Comparison of ENCODE assay signal across 26 cellular contexts in genomic region chr7:36160313-36160712, GRCh38. TPM values are rescaled to one million over a fixed set of nuclear protein-coding genes. Genes with fewer than 3 reads are reported as not detected.
DNase-seq lines count a peak whose midpoint lies in the region; ATAC-seq and TF ChIP-seq lines count a peak whose summit lies in the region.
"Had no signal": no experiment of that assay in that cellular context is flagged by ENCODE, and none has a peak within 500 bp of the region (broad histone marks: within the 10 kb centered on the region; RNA-seq: fewer than 3 reads in every experiment).

No MANE protein-coding gene starts in this region.

- no peaks in the 10 kb centered on the region for H3K27me3 Mint-ChIP-seq in effector memory CD8-positive, alpha-beta T cell
- H3K27me3 Mint-ChIP-seq: CD4-positive, alpha-beta memory T cell had no signal

- H4K20me1 ChIP-seq in DOHH2 (ENCODE audit: control insufficient read depth, insufficient read depth, low read depth, low read length) (peaks cover 45% of the 10 kb centered on the region), PC-9 (ENCODE audit: insufficient read depth) (no peaks in the 10 kb centered on the region; the same call in 1 of the 2 replicates), osteoblast (ENCODE audit: insufficient read depth, low read length) (peaks cover 7% of the 10 kb centered on the region)

- H3K36me3 Mint-ChIP-seq in effector memory CD8-positive, alpha-beta T cell (ENCODE audit: insufficient read depth): peaks cover 2% of the 10 kb centered on the region

- intact Hi-C loops in PC-9 (cut with micrococcal nuclease; ENCODE audit: unreplicated experiment): no loop called here

- POLR2A ChIA-PET in PC-9 (lab: Charles Lee; ENCODE audit: unreplicated experiment): no interaction called here

- CTCF ChIA-PET in PC-9 (lab: Charles Lee): no interaction called here

- H2AFZ ChIP-seq in PC-9 (no peak overlapping the region), osteoblast (ENCODE audit: low read length) (no peak overlapping the region)

- H3K9me3 Mint-ChIP-seq in effector memory CD8-positive, alpha-beta T cell: no peaks in the 10 kb centered on the region
- H3K9me3 Mint-ChIP-seq: CD4-positive, alpha-beta memory T cell had no signal

- peak overlapping the region; percentile 88 for H3K4me2 ChIP-seq in DOHH2 (ENCODE audit: low read length)
- peak overlapping the region; percentile 29; the same call in 1 of the 2 replicates for H3K4me2 ChIP-seq in PC-9
- no peak overlapping the region for H3K4me2 ChIP-seq in osteoblast (ENCODE audit: insufficient read depth, low read length)
- H3K4me2 ChIP-seq: SK-N-SH had no signal

- no peak overlapping the region for H3K27ac Mint-ChIP-seq in effector memory CD8-positive, alpha-beta T cell

- H3K4me3 Mint-ChIP-seq in effector memory CD8-positive, alpha-beta T cell: no peak overlapping the region
- H3K4me3 Mint-ChIP-seq: CD4-positive, alpha-beta memory T cell had no signal

- H3K36me3 ChIP-seq in DOHH2 (ENCODE audit: control insufficient read depth, low read length) (peaks cover 91% of the 10 kb centered on the region), PC-9 (ENCODE audit: low read depth) (peaks cover 19% of the 10 kb centered on the region; the same call in 1 of the 2 replicates), subcutaneous abdominal adipose tissue (ENCODE audit: control insufficient read depth in 5 of 5, insufficient read depth in 5 of 5, low read length in 5 of 5) (peaks cover 0 to 10% (median 7%) of the 10 kb centered on the region in 5 donors), osteoblast (ENCODE audit: insufficient read depth, low read length) (no peaks in the 10 kb centered on the region)
- H3K36me3 ChIP-seq: HAP-1 had no signal

- H3K9me3 ChIP-seq in DOHH2 (ENCODE audit: control insufficient read depth, insufficient read depth, low read length): no peaks in the 10 kb centered on the region
- 0 out of 2 replicates have a peak, but pooled peaks cover 7% of the 10 kb centered on the region for H3K9me3 ChIP-seq in PC-9 (ENCODE audit: insufficient read depth, low read depth)
- no peaks in the 10 kb centered on the region for H3K9me3 ChIP-seq in subcutaneous abdominal adipose tissue (ENCODE audit: control insufficient read depth in 5 of 5, low read length in 5 of 5)
- H3K9me3 ChIP-seq in osteoblast (ENCODE audit: low read depth, low read length): no peaks in the 10 kb centered on the region
- H3K9me3 ChIP-seq: BLaER1 treated with 17β-estradiol and CSF1 and Interleukin-3, amounts not matched to agents 10 nM and 100 nM; Caco-2; HAP-1; SK-N-SH had no signal

- H3K27me3 ChIP-seq in DOHH2 (ENCODE audit: control insufficient read depth, low read length) (no peaks in the 10 kb centered on the region), PC-9 (ENCODE audit: insufficient read depth, low read depth) (no peaks in the 10 kb centered on the region), subcutaneous abdominal adipose tissue (ENCODE audit: control insufficient read depth in 5 of 5, insufficient read depth in 4 of 5, low read length in 5 of 5) (no peaks in the 10 kb centered on the region), osteoblast (ENCODE audit: insufficient read depth, low read length) (no peaks in the 10 kb centered on the region)
- H3K27me3 ChIP-seq: BLaER1 treated with 17β-estradiol and CSF1 and Interleukin-3, amounts not matched to agents 10 nM and 100 nM had no signal

- H3K4me1 Mint-ChIP-seq in effector memory CD8-positive, alpha-beta T cell (ENCODE audit: low read depth in 2 of 2): peaks cover 0 to 18% of the 10 kb centered on the region in 2 donors

- H3K4me3 ChIP-seq in DOHH2 (ENCODE audit: low read length): no peak overlapping the region
- no peak overlapping the region for H3K4me3 ChIP-seq in PC-9
- no peak overlapping the region for H3K4me3 ChIP-seq in subcutaneous abdominal adipose tissue (ENCODE audit: low read depth in 1 of 5, low read length in 5 of 5)
- no peak overlapping the region for H3K4me3 ChIP-seq in osteoblast (ENCODE audit: insufficient read depth, low read length)
- H3K4me3 ChIP-seq: HAP-1 had no signal

- no TSS peak for BruUV-seq in PC-9 (replicated peaks; lab: Mats Ljungman, UMichigan)

- H3K79me2 ChIP-seq in DOHH2 (ENCODE audit: control insufficient read depth, low read length) (peaks cover 100% of the 10 kb centered on the region), PC-9 (ENCODE audit: low read depth) (peaks cover 84% of the 10 kb centered on the region), osteoblast (ENCODE audit: insufficient read depth, low read length) (peaks cover 9% of the 10 kb centered on the region)

- H3K9me2 ChIP-seq in DOHH2 (replicated peaks; ENCODE audit: control insufficient read depth, low read length) (no peaks in the 10 kb centered on the region), PC-9 (ENCODE audit: insufficient read depth) (no peaks in the 10 kb centered on the region)
- H3K9me2 ChIP-seq: SK-N-SH had no signal

- DNase-seq in PC-9: no peak
- DNase-seq in islet precursor cell: peak; percentile 16
- no peak for DNase-seq in effector memory CD8-positive, alpha-beta T cell
- DNase-seq in osteoblast (ENCODE audit: insufficient read length, low spot score, missing footprints): no peak
- DNase-seq: Caco-2; CD4-positive, alpha-beta memory T cell; DMS 273 treated with DMSO at 0.1 percent for 48 hours; DMS79; GF-D8; GOT3; NCI-H1092 treated with DMSO at 0.1 percent for 48 hours; NCI-H1436; NCI-H187; NCI-H2081 treated with DMSO at 0.1 percent for 48 hours; NCI-H2171; NCI-H226; NCI-H510A; NCI-H69; OCI-M1; SK-N-SH had no signal

- no peak for ATAC-seq in effector memory CD8-positive, alpha-beta T cell (replicated peaks)
- no peak for ATAC-seq in HG03571 (IDR thresholded peaks at IDR 0.05; ENCODE audit: unreplicated experiment)

- H3F3A ChIP-seq in DOHH2 (ENCODE audit: control insufficient read depth, insufficient read depth): 0 out of 2 replicates have a peak, but pooled peaks cover 6% of the 10 kb centered on the region
- H3F3A ChIP-seq in PC-9 (ENCODE audit: insufficient read depth, low read depth): peaks cover 57% of the 10 kb centered on the region

- peaks cover 92% of the 10 kb centered on the region for H3K4me1 ChIP-seq in DOHH2 (ENCODE audit: control insufficient read depth, low read length)
- peaks cover 78% of the 10 kb centered on the region for H3K4me1 ChIP-seq in PC-9 (replicated peaks; ENCODE audit: insufficient read depth)
- H3K4me1 ChIP-seq in subcutaneous abdominal adipose tissue (ENCODE audit: control insufficient read depth in 5 of 5, insufficient read depth in 5 of 5, low read length in 5 of 5): peaks cover 16 to 76% (median 74%) of the 10 kb centered on the region in 5 donors
- peaks cover 18% of the 10 kb centered on the region for H3K4me1 ChIP-seq in osteoblast (ENCODE audit: insufficient read depth, low read length)

- no peak for TF ChIP-seq CTCF in DOHH2 (IDR thresholded peaks at IDR 0.05; ENCODE audit: low read depth, low read length, poor library complexity, severe bottlenecking)
- no peak for TF ChIP-seq CTCF in PC-9 (conservative IDR thresholded peaks at IDR 0.05)
- TF ChIP-seq CTCF in osteoblast (IDR thresholded peaks at IDR 0.05; ENCODE audit: extremely low read depth, low read depth, low read length): no peak

- no peak overlapping the region for H3K9ac ChIP-seq in subcutaneous abdominal adipose tissue (ENCODE audit: low read length in 5 of 5)
- H3K9ac ChIP-seq: SK-N-SH had no signal

- H3K27ac ChIP-seq in DOHH2 (ENCODE audit: low read depth, low read length) (no peak overlapping the region), PC-9 (no peak overlapping the region), subcutaneous abdominal adipose tissue (ENCODE audit: low read depth, low read length) (peak overlapping the region; percentile 89), osteoblast (ENCODE audit: low read depth, low read length) (no peak overlapping the region)
- H3K27ac ChIP-seq: BLaER1 treated with 17β-estradiol and CSF1 and Interleukin-3, amounts not matched to agents 10 nM and 100 nM; HL-60 had no signal

RNA-seq across cellular contexts. Expression of gene EEPD1, which starts 7.3 kb away (rescaled TPM):
- total RNA-seq in PC-9 (2021) (6.0 and 9.4 TPM in 2 replicates), osteoblast (9.0 and 14.1 TPM in 2 replicates)
